In the genomic region with DNA sequence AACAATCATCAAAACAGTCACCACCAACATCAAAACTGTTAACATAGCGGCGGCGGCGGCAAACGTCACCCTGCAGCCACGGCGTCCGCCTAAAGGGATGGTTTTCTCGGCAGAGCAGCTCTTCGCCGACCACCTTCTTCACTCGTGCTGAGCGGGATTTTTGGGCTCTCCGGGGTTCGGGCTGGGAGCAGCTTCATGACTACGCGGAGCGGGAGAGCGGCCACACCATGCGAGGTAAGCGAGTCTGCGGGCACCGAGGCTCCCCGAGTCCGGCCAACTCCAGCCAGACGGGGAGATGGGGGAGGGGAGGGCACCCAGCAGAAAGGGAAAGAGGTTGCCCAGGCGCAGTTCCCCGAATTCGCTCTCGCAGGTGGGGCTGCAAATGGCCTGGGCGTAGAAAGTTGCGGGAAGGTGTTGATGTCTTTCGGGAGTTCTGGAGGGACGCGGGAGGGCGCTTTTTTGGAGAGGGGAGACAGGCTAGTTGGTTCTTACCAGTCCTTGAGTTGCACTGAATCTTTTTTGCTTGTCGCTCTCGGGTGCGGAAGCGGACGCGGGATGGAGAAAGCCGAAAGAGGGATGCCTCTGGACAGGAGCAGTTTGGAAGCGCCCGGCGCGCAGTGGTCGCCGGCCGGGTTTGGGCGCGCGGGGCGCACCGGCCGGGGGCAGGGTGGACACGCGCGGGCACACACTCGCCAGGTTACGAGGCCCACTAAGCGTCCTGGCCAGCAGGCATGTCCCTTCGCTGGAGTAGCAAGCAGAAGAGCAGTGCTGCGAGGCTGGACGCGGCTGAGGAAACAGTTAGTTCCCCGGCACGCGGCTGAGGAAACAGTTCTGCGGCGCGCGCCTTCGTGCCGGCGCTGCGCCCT, we compare ENCODE assay signal across 8 cellular contexts. TPM values are rescaled to one million over a fixed set of nuclear protein-coding genes. Genes with fewer than 3 reads are reported as not detected.
DNase-seq lines count a peak whose midpoint lies in the region; ATAC-seq and TF ChIP-seq lines count a peak whose summit lies in the region.

No MANE protein-coding gene starts in this region.

- peaks cover 30% of the 10 kb centered on the region for H4K20me1 ChIP-seq in DND-41 (ENCODE audit: insufficient read depth, low read length)

- no peak overlapping the region for H3K27ac Mint-ChIP-seq in HFFc6
- no peak overlapping the region for H3K27ac Mint-ChIP-seq in activated CD8-positive, alpha-beta T cell treated with anti-CD3 and anti-CD28 coated beads for 36 hours

- H3K9ac ChIP-seq in DND-41 (ENCODE audit: low read depth, low read length) = peak overlapping the region; percentile 87

- H3K36me3 ChIP-seq in DND-41 (ENCODE audit: insufficient read depth, low read length) = peaks cover 18% of the 10 kb centered on the region; the same call in 1 of the 2 replicates

- peak overlapping the region; percentile 81 for H3K4me2 ChIP-seq in DND-41 (ENCODE audit: insufficient read depth, low read length)

- POLR2A ChIA-PET in activated CD8-positive, alpha-beta T cell treated with anti-CD3 and anti-CD28 coated beads for 36 hours (lab: Charles Lee) = interaction anchor here (0.6 kb wide), 1 partner anchor 121 kb away, joined by 3 read pairs; no protein-coding TSS in a partner anchor

- H3K36me3 Mint-ChIP-seq in HFFc6 (ENCODE audit: low read depth) = no peaks in the 10 kb centered on the region
- no peaks in the 10 kb centered on the region for H3K36me3 Mint-ChIP-seq in activated CD8-positive, alpha-beta T cell treated with anti-CD3 and anti-CD28 coated beads for 36 hours (ENCODE audit: low read depth)

- CTCF ChIA-PET in activated CD8-positive, alpha-beta T cell treated with anti-CD3 and anti-CD28 coated beads for 36 hours (lab: Charles Lee) = no interaction called here

- H3K4me1 Mint-ChIP-seq in HFFc6 (ENCODE audit: low read depth) = peaks cover 24% of the 10 kb centered on the region
- peaks cover 26% of the 10 kb centered on the region for H3K4me1 Mint-ChIP-seq in activated CD8-positive, alpha-beta T cell treated with anti-CD3 and anti-CD28 coated beads for 36 hours (ENCODE audit: low read depth)

- peaks cover 82% of the 10 kb centered on the region for H3K79me2 ChIP-seq in DND-41 (ENCODE audit: insufficient read depth, low read length)

- H3K9me3 ChIP-seq in DND-41 (ENCODE audit: insufficient read depth, low read length, severe bottlenecking) = no peaks in the 10 kb centered on the region

- ATAC-seq in DND-41 (ENCODE audit: insufficient read depth, low read depth) (peak; percentile 13), HG02588 (IDR thresholded peaks at IDR 0.05; ENCODE audit: unreplicated experiment) (no peak)
- peak; percentile 31 for ATAC-seq in activated CD8-positive, alpha-beta T cell treated with anti-CD3 and anti-CD28 coated beads for 36 hours

- H3K27ac ChIP-seq in DND-41 (ENCODE audit: low read length) = peak overlapping the region; percentile 97

- intact Hi-C loops in activated CD8-positive, alpha-beta T cell treated with anti-CD3 and anti-CD28 coated beads for 36 hours (cut with micrococcal nuclease) = no loop called here

- H3K27me3 Mint-ChIP-seq in HFFc6 (ENCODE audit: insufficient read depth) = peaks cover 31% of the 10 kb centered on the region
- peaks cover 51% of the 10 kb centered on the region for H3K27me3 Mint-ChIP-seq in activated CD8-positive, alpha-beta T cell treated with anti-CD3 and anti-CD28 coated beads for 36 hours

- DNase-seq in DND-41 (peak; percentile 63), HFFc6 (no peak), globus pallidus (ENCODE audit: low spot score) (peak; percentile 57), occipital lobe (lab: John Stamatoyannopoulos, UW) (peak; percentile 56), HPDE6-E6E7 (ENCODE audit: extremely low spot score) (no peak), GOT3 (lab: John Stamatoyannopoulos, UW) (no peak)
- peak; percentile 37 for DNase-seq in activated CD8-positive, alpha-beta T cell treated with anti-CD3 and anti-CD28 coated beads for 36 hours

- TF ChIP-seq CTCF in DND-41 (IDR thresholded peaks at IDR 0.05; ENCODE audit: borderline replicate concordance, extremely low read depth, low read length, poor library complexity, severe bottlenecking) (no peak), HFFc6 (IDR thresholded peaks at IDR 0.05) (no peak)
- no peak for TF ChIP-seq CTCF in activated CD8-positive, alpha-beta T cell treated with anti-CD3 and anti-CD28 coated beads for 36 hours (IDR thresholded peaks at IDR 0.05)

- H3K4me1 ChIP-seq in DND-41 (ENCODE audit: insufficient read depth, low read length) = peaks cover 51% of the 10 kb centered on the region

- H2AFZ ChIP-seq in DND-41 (ENCODE audit: low read depth, low read length) = peak overlapping the region; percentile 60

- H3K9me3 Mint-ChIP-seq in HFFc6 = no peaks in the 10 kb centered on the region
- H3K9me3 Mint-ChIP-seq in activated CD8-positive, alpha-beta T cell treated with anti-CD3 and anti-CD28 coated beads for 36 hours = no peaks in the 10 kb centered on the region

- no peaks in the 10 kb centered on the region for H3K27me3 ChIP-seq in DND-41 (ENCODE audit: insufficient read depth, low read length, poor library complexity)

- peak overlapping the region; percentile 77 to 97 for H3K4me3 ChIP-seq in DND-41 (ENCODE audit: low read depth in 1 of 2, low read length in 2 of 2)

- H3K4me3 Mint-ChIP-seq in HFFc6 = peak overlapping the region; percentile 88
- peak overlapping the region; percentile 82 for H3K4me3 Mint-ChIP-seq in activated CD8-positive, alpha-beta T cell treated with anti-CD3 and anti-CD28 coated beads for 36 hours

RNA-seq across cellular contexts. Expression of a gene that starts 0.8 kb away (rescaled TPM):
- total RNA-seq in HFFc6 (2021; fragmentation: NEBNext Ultra II Directional; extraction: Animal tissue kit (Norgen Biotek cat#: 25700)) = not detected
- total RNA-seq in activated CD8-positive, alpha-beta T cell treated with anti-CD3 and anti-CD28 coated beads for 36 hours = under 1 TPM; 0.04 to 0.11 TPM
- total RNA-seq in occipital lobe = 52.4 TPM

Comparison
In these comparisons a context has a peak if more than half of its experiments do, and no peak if none do; other contexts are left out.
1. DNase-seq: peak in DND-41 (single experiment), activated CD8-positive, alpha-beta T cell treated with anti-CD3 and anti-CD28 coated beads for 36 hours (single experiment), globus pallidus (single experiment) and occipital lobe (single experiment); none in HFFc6 (single experiment), HPDE6-E6E7 (single experiment) and GOT3 (single experiment).
2. RNA of a gene that starts 0.8 kb away (total RNA-seq): 52.4 TPM in occipital lobe (single experiment); 0.04 to 0.11 TPM in activated CD8-positive, alpha-beta T cell treated with anti-CD3 and anti-CD28 coated beads for 36 hours and not detected in HFFc6; every median in the first group is over 10 times any median in the second.